In the genomic region with DNA sequence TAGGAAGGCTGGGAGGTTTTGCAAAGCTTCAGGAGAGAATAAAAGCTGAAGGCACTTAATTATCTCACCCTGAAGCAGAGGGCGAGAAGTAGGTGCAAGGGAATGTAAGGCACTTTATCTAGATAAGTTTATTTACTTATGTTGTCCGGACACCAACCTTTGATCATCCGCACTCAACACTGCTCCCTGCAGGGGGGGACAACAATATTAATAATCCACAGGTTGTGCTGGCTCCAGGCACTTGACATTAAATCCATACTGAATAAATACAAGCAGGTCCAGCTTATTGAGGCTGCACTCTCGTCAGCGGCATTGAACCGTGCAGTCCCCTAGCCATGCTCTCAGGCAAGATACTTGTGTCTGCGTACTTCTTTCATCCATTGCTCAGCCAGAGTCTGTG, we compare ENCODE assay signal across 16 cellular contexts.
DNase-seq lines count a peak whose midpoint lies in the region; ATAC-seq, FAIRE-seq and TF ChIP-seq lines count a peak whose summit lies in the region.
"Had no signal": no experiment of that assay in that cellular context is flagged by ENCODE, and none has a peak within 500 bp of the region (broad histone marks: within the 10 kb centered on the region; RNA-seq: fewer than 3 reads in every experiment).

No MANE protein-coding gene starts in this region.

- DNase-seq in COLO668 (lab: John Stamatoyannopoulos, UW; ENCODE audit: unreplicated experiment) (peak; percentile 59), HT-29 (ENCODE audit: low spot score) (peak; percentile 48), body of pancreas (peak in 3 of 4 donors; percentile 9 to 18 (median 10)), small intestine (peak; percentile 13), SIG-M5 (lab: John Stamatoyannopoulos, UW) (no peak), SKM-1 (lab: John Stamatoyannopoulos, UW; ENCODE audit: unreplicated experiment) (no peak)
- DNase-seq: 8988T; CD4-positive, CD25-positive, alpha-beta regulatory T cell; DND-41; GDM1 had no signal

- 3 to 24% methylated on average over 7 of the region's 7 CpGs for WGBS in body of pancreas, 2 donors
- WGBS in small intestine, 3 donors, result 26 to 58% (median 37%) methylated on average over 7 of the region's 7 CpGs

- no peak for TF ChIP-seq POLR2A in body of pancreas (IDR thresholded peaks at IDR 0.05)

- no peaks in the 10 kb centered on the region for H3K36me3 ChIP-seq in body of pancreas (replicated peaks in 1 of 2; ENCODE audit: insufficient read depth in 1 of 2, low read depth in 2 of 2)
- no peaks in the 10 kb centered on the region for H3K36me3 ChIP-seq in small intestine (ENCODE audit: control insufficient read depth in 2 of 2, insufficient read depth in 2 of 2, low read length in 2 of 2)
- H3K36me3 ChIP-seq: BLaER1 treated with 17β-estradiol and CSF1 and Interleukin-3, amounts not matched to agents 10 nM and 100 nM had no signal

- H3K9me3 ChIP-seq in body of pancreas (no peaks in the 10 kb centered on the region), small intestine (ENCODE audit: control insufficient read depth, low read depth) (no peaks in the 10 kb centered on the region)
- H3K9me3 ChIP-seq: BLaER1 treated with 17β-estradiol and CSF1 and Interleukin-3, amounts not matched to agents 10 nM and 100 nM had no signal

- ATAC-seq in body of pancreas (peak; percentile 59), GM21528 (IDR thresholded peaks at IDR 0.05; ENCODE audit: low FRiP score, unreplicated experiment) (no peak)
- ATAC-seq: HCT116 had no signal

- H3K4me1 ChIP-seq in body of pancreas, result peaks cover 6% of the 10 kb centered on the region
- H3K4me1 ChIP-seq in small intestine (ENCODE audit: control insufficient read depth in 2 of 2, insufficient read depth in 1 of 2, low read depth in 1 of 2, low read length in 1 of 2), result no peaks in the 10 kb centered on the region
- H3K4me1 ChIP-seq: BLaER1 treated with 17β-estradiol and CSF1 and Interleukin-3, amounts not matched to agents 10 nM and 100 nM had no signal

- intact Hi-C loops in body of pancreas (cut with DNase I), result no loop called here

- no peak for FAIRE-seq in small intestine (lab: Jason Lieb, UNC)
- FAIRE-seq: GM19239, H54 had no signal

- H3K27ac ChIP-seq in body of pancreas, result no peak overlapping the region
- H3K27ac ChIP-seq in small intestine (ENCODE audit: low read depth in 1 of 2, low read length in 1 of 2), result no peak overlapping the region
- H3K27ac ChIP-seq: BLaER1 treated with 17β-estradiol and CSF1 and Interleukin-3, amounts not matched to agents 10 nM and 100 nM; KMS-11 had no signal

- H3K27me3 ChIP-seq in body of pancreas (no peaks in the 10 kb centered on the region), small intestine (ENCODE audit: control insufficient read depth in 2 of 2, insufficient read depth in 2 of 2, low read length in 2 of 2) (no peaks in the 10 kb centered on the region)
- H3K27me3 ChIP-seq: BLaER1 treated with 17β-estradiol and CSF1 and Interleukin-3, amounts not matched to agents 10 nM and 100 nM had no signal

- no peak overlapping the region for H3K4me3 ChIP-seq in body of pancreas
- H3K4me3 ChIP-seq in small intestine (ENCODE audit: low read depth in 1 of 2, low read length in 2 of 2), result no peak overlapping the region
- H3K4me3 ChIP-seq: BLaER1 treated with 17β-estradiol and CSF1 and Interleukin-3, amounts not matched to agents 10 nM and 100 nM had no signal

- no peak for TF ChIP-seq CTCF in body of pancreas (IDR thresholded peaks at IDR 0.05)

Comparison
In these comparisons a context has a peak if more than half of its experiments do, and no peak if none do; other contexts are left out.
1. DNase-seq: peak in COLO668 (single experiment), HT-29 (single experiment), body of pancreas (3 of 4) and small intestine (single experiment); none in SIG-M5 (single experiment) and SKM-1 (single experiment).